Comparison of ENCODE assay signal across 1 cellular context in the genomic region with DNA sequence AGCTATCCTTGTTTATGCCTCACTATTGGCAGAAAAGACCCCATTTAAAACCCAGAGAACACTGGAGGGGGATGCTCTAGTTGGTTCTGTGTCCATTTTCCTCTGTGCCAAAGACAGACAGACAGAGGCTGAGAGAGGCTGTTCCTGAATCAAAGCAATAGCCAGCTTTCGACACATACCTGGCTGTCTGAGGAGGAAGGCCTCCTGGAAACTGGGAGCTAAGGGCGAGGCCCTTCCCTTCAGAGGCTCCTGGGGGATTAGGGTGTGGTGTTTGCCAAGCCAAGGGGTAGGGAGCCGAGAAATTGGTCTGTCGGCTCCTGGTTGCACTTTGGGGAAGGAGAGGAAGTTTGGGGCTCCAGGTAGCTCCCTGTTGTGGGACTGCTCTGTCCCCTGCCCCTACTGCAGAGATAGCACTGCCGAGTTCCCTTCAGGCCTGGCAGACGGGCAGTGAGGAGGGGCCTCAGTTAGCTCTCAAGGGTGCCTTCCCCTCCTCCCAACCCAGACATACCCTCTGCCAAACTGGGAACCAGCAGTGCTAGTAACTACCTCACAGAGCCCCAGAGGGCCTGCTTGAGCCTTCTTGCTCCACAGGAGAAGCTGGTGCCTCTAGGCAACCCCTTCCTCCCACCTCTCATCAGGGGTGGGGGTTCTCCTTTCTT.
TF ChIP-seq lines count a peak whose summit lies in the region.

No MANE protein-coding gene starts in this region.

TF ChIP-seq in HepG2, 621 proteins besides CTCF, POLR2A, EP300 and RAD21 (continued from another document):
- TF ChIP-seq, protein P1, sequence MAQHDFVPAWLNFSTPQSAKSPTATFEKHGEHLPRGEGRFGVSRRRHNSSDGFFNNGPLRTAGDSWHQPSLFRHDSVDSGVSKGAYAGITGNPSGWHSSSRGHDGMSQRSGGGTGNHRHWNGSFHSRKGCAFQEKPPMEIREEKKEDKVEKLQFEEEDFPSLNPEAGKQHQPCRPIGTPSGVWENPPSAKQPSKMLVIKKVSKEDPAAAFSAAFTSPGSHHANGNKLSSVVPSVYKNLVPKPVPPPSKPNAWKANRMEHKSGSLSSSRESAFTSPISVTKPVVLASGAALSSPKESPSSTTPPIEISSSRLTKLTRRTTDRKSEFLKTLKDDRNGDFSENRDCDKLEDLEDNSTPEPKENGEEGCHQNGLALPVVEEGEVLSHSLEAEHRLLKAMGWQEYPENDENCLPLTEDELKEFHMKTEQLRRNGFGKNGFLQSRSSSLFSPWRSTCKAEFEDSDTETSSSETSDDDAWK (CRISPR knock-in tag; IDR thresholded peaks at IDR 0.05) = no peak
- TF ChIP-seq ZC3H13 (CRISPR knock-in tag; IDR thresholded peaks at IDR 0.05) (no peak), ZNF501 (CRISPR knock-in tag; IDR thresholded peaks at IDR 0.05) (no peak)
TF ChIP-seq in HepG2: peak in this region for 7.
